12 cellular contexts compared by ENCODE assay signal in genomic region chr14:74852922-74853530, GRCh38. TPM values are rescaled to one million over a fixed set of nuclear protein-coding genes. Genes with fewer than 3 reads are reported as not detected.
A peak's percentile ranks its signal among the peaks of the same experiment; 100 is the strongest.
DNase-seq lines count a peak whose midpoint lies in the region; ATAC-seq and TF ChIP-seq lines count a peak whose summit lies in the region.
"Had no signal": no experiment of that assay in that cellular context is flagged by ENCODE, and none has a peak within 500 bp of the region (broad histone marks: within the 10 kb centered on the region; RNA-seq: fewer than 3 reads in every experiment).

No MANE protein-coding gene starts in this region.

- H3K4me3 ChIP-seq in fibroblast of the aortic adventitia (ENCODE audit: low read depth, low read length), result no peak overlapping the region
- H3K4me3 ChIP-seq: lung had no signal

- H3K4me3 Mint-ChIP-seq in T-cell, result peak overlapping the region in 1 of 3 donors; percentile 10
- H3K4me3 Mint-ChIP-seq: activated CD4-positive, alpha-beta T cell treated with anti-CD3 and anti-CD28 coated beads for 36 hours had no signal

- H3K9me3 Mint-ChIP-seq in T-cell, result no peaks in the 10 kb centered on the region

- peaks cover 6% of the 10 kb centered on the region for H3K36me3 Mint-ChIP-seq in T-cell

- no peak for TF ChIP-seq CTCF in fibroblast of the aortic adventitia (IDR thresholded peaks at IDR 0.05; ENCODE audit: insufficient read depth, low read length)

- H3K27ac Mint-ChIP-seq in T-cell, result peak overlapping the region; percentile 19 to 58
- H3K27ac Mint-ChIP-seq: activated CD4-positive, alpha-beta T cell treated with anti-CD3 and anti-CD28 coated beads for 36 hours had no signal

- CTCF ChIA-PET in T-cell (lab: Charles Lee), result interaction anchor here in 1 of 2 donors (0.6 to 2.5 kb wide), 5 partner anchors 9 to 829 kb away, joined by 3 to 10 read pairs (median 3); no protein-coding TSS in a partner anchor

- POLR2A ChIA-PET in T-cell (lab: Charles Lee), result interaction anchor here in 1 of 2 donors (0.6 kb wide), 1 partner anchor 12 kb away, joined by 3 read pairs; no protein-coding TSS in a partner anchor

- peaks cover 26 to 37% (median 27%) of the 10 kb centered on the region in 3 donors for H3K4me1 Mint-ChIP-seq in T-cell

- ATAC-seq in T-cell (replicated peaks in 1 of 4), result peak; percentile 37 to 51 (median 50)
- ATAC-seq in sciatic nerve, result peak; percentile 53
- no peak for ATAC-seq in HG03457 (IDR thresholded peaks at IDR 0.05; ENCODE audit: unreplicated experiment)
- ATAC-seq in HG03442 (IDR thresholded peaks at IDR 0.05; ENCODE audit: unreplicated experiment), result no peak
- ATAC-seq: activated CD4-positive, alpha-beta T cell treated with anti-CD3 and anti-CD28 coated beads for 36 hours; right cardiac atrium had no signal

- H3K27me3 Mint-ChIP-seq in T-cell, result no peaks in the 10 kb centered on the region
- H3K27me3 Mint-ChIP-seq: activated CD4-positive, alpha-beta T cell treated with anti-CD3 and anti-CD28 coated beads for 36 hours had no signal

- DNase-seq in GM03348 (ENCODE audit: low spot score) (peak; percentile 77), T-cell (no peak), fibroblast of the aortic adventitia (ENCODE audit: low read depth) (peak; percentile 86), sciatic nerve (ENCODE audit: low spot score) (no peak), SW 1271 (lab: John Stamatoyannopoulos, UW) (no peak)
- DNase-seq: activated CD4-positive, alpha-beta T cell treated with anti-CD3 and anti-CD28 coated beads for 36 hours; erythroblast; NCI-H2081; right cardiac atrium had no signal

- intact Hi-C loops in sciatic nerve (cut with DNase I), result no loop called here

RNA-seq across cellular contexts. Expression of gene PROX2, which starts 22.9 kb away (rescaled TPM):
- under 1 TPM in 2 of 5 donors, not detected in 3; 0.10 to 0.12 TPM for total RNA-seq in T-cell
- not detected in 2 replicates for total RNA-seq in fibroblast of the aortic adventitia (ENCODE audit: low replicate concordance)
- not detected for total RNA-seq in sciatic nerve
- total RNA-seq: right cardiac atrium had no signal

RNA-seq across cellular contexts. Expression of gene DLST, which starts 28.7 kb away (rescaled TPM):
- 100 to 1,000 TPM in 3 of 5 donors, 10 to 100 TPM in 2; 88.3 to 128 (median 102) TPM for total RNA-seq in T-cell
- total RNA-seq in fibroblast of the aortic adventitia (ENCODE audit: low replicate concordance), result 31.1 and 68.5 TPM in 2 replicates
- total RNA-seq in sciatic nerve, result 79.6 TPM

Comparison
In these comparisons a context has a peak if more than half of its experiments do, and no peak if none do; other contexts are left out.
1. DNase-seq: peak in GM03348 (single experiment) and fibroblast of the aortic adventitia (single experiment); none in T-cell (0 of 34), sciatic nerve (single experiment) and SW 1271 (0 of 2).
2. ATAC-seq: peak in T-cell (4 of 4) and sciatic nerve (single experiment); none in HG03457 (single experiment) and HG03442 (single experiment).